In the genomic region with DNA sequence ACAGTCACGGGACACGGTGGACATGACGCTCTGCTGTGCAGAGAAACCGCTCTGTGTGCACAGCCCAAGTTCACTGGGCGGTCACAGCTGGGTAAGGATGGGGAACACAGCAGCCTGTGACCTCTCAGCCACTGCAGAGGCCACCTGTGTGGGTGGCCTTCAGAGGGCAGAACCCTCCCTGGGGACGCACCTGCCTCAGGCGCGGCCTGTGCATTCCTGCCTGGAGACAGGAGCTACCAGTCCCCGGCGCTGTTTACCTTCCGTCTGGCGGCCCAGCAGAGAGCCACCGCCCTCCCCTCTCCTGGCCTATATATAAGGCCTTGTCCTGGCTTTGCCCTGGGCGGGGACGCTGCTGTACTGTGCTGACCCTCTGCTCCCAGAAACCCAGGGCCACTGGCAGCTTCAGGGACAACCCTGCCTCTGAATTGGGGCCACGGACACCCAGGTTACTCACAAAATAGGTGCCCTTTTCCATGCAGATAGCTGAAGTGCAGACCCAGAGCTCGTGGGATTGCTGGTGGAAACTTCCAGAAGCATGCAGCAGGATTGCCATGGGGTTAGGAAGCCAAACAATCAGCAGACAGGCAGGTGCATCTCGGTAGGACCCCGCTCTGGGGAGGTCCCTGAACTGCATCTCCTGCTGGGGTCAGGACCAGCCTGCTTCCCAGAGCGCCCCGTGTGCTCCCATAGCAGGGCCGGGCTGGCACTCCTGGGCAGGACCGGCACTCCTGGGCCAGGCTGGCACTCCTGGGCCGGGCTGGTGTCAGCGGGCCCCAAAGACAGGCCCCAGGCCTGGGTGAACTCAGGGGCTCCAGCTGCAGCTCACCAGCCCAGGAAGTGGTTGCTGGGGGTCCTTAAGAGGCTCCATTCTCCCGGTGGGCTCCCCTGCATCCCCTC, we compare ENCODE assay signal across 11 cellular contexts.
DNase-seq lines count a peak whose midpoint lies in the region; ATAC-seq and TF ChIP-seq lines count a peak whose summit lies in the region.
"Had no signal": no experiment of that assay in that cellular context is flagged by ENCODE, and none has a peak within 500 bp of the region (broad histone marks: within the 10 kb centered on the region; RNA-seq: fewer than 3 reads in every experiment).

No MANE protein-coding gene starts in this region.

- H3K36me3 ChIP-seq in Panc1 (ENCODE audit: control insufficient read depth, insufficient read depth, low read length) (no peaks in the 10 kb centered on the region), upper lobe of left lung (no peaks in the 10 kb centered on the region)

- peak in 2 of 4 donors; percentile 68 to 89 for TF ChIP-seq EP300 in upper lobe of left lung (IDR thresholded peaks at IDR 0.05)

- CTCF ChIA-PET in Panc1 (lab: Charles Lee), result interaction anchor here (0.6 kb wide), 2 partner anchors 52 to 632 kb away, joined by 4 to 8 read pairs; no protein-coding TSS in a partner anchor

- DNase-seq in NCI-H1092 treated with DMSO at 0.1 percent for 48 hours (lab: John Stamatoyannopoulos, UW) (peak; percentile 58), NCI-H1092 (lab: John Stamatoyannopoulos, UW) (no peak), Panc1 (ENCODE audit: low read depth, low spot score) (no peak), left colon (peak; percentile 86 to 93), upper lobe of left lung (peak; percentile 87 to 94), GDM1 (lab: John Stamatoyannopoulos, UW) (no peak), dorsolateral prefrontal cortex (no peak)
- DNase-seq: amygdala, EL, T1000 had no signal

- H3K27ac ChIP-seq in Panc1 (ENCODE audit: low read length) (0 out of 2 replicates have a peak overlapping the region, but pooled peaks have one; percentile 34), upper lobe of left lung (peak overlapping the region; percentile 66 to 87 (median 76)), dorsolateral prefrontal cortex (no peak overlapping the region)

- in situ Hi-C loops in Panc1 (cut with HindIII; ENCODE audit: low pct_unique_long_range_greater_than_20kb, low sequenced_read_pairs), result no loop called here

- no peak overlapping the region for H3K4me3 ChIP-seq in Panc1 (ENCODE audit: low read depth in 2 of 2, low read length in 2 of 2)
- H3K4me3 ChIP-seq in upper lobe of left lung, result no peak overlapping the region
- no peak overlapping the region for H3K4me3 ChIP-seq in dorsolateral prefrontal cortex

- TF ChIP-seq POLR2A in upper lobe of left lung (IDR thresholded peaks at IDR 0.05), result peak in 3 of 4 donors; percentile 52 to 83 (median 72)

- WGBS in upper lobe of left lung, 2 donors, result 69 to 81% methylated on average over 11 to 20 of the region's 26 CpGs

- POLR2A ChIA-PET in Panc1 (lab: Charles Lee), result interaction anchor here (0.7 kb wide), 1 partner anchor 387 kb away, joined by 7 read pairs; no protein-coding TSS in a partner anchor

- ATAC-seq in Panc1 (peak; percentile 55), left colon (peak; percentile 92), upper lobe of left lung (ENCODE audit: low FRiP score in 2 of 2) (peak; percentile 61 to 87), GM18907 (IDR thresholded peaks at IDR 0.05; ENCODE audit: unreplicated experiment) (no peak)

- no TSS peak for BruUV-seq in Panc1 (replicated peaks; lab: Mats Ljungman, UMichigan)

- H3K9me3 ChIP-seq in Panc1 (ENCODE audit: control insufficient read depth, insufficient read depth, low read depth, low read length) (no peaks in the 10 kb centered on the region), upper lobe of left lung (no peaks in the 10 kb centered on the region)

- H3K4me1 ChIP-seq in Panc1 (ENCODE audit: control insufficient read depth, insufficient read depth, low read length) (peaks cover 33% of the 10 kb centered on the region), upper lobe of left lung (peaks cover 12 to 56% (median 36%) of the 10 kb centered on the region in 4 donors)

- TF ChIP-seq CTCF in Panc1 (IDR thresholded peaks at IDR 0.05) (no peak), upper lobe of left lung (IDR thresholded peaks at IDR 0.05) (no peak), dorsolateral prefrontal cortex (IDR thresholded peaks at IDR 0.05 in 54 of 56, conservative IDR thresholded peaks at IDR 0.05 in 2 of 56; ENCODE audit: low read depth in 1 of 56, partially characterized antibody in 56 of 56) (no peak)

- intact Hi-C loops in Panc1 (cut with micrococcal nuclease; ENCODE audit: unreplicated experiment) (no loop called here), left colon (cut with DNase I, micrococcal nuclease) (no loop called here), dorsolateral prefrontal cortex (cut with DNase I) (loop anchor here in 1 of 2 donors (10.0 kb wide), 1 partner anchor 311 kb away; a partner anchor contains a TSS)

- H3K27me3 ChIP-seq in Panc1 (ENCODE audit: control insufficient read depth, insufficient read depth, low read length) (no peaks in the 10 kb centered on the region), upper lobe of left lung (no peaks in the 10 kb centered on the region), dorsolateral prefrontal cortex (no peaks in the 10 kb centered on the region)

Comparison
In these comparisons a context has a peak if more than half of its experiments do, and no peak if none do; other contexts are left out.
1. DNase-seq: peak in NCI-H1092 treated with DMSO at 0.1 percent for 48 hours (single experiment), left colon (2 of 2) and upper lobe of left lung (2 of 2); none in NCI-H1092 (single experiment), Panc1 (single experiment), GDM1 (single experiment) and dorsolateral prefrontal cortex (0 of 10).
2. H3K27ac ChIP-seq: peak in Panc1 (single experiment) and upper lobe of left lung (4 of 4); none in dorsolateral prefrontal cortex (0 of 59).